In genomic region chr2:29186812-29187211, GRCh38 we compare ENCODE assay signal across 25 cellular contexts.
"Had no signal": no experiment of that assay in that cellular context is flagged by ENCODE, and none has a peak within 500 bp of the region (broad histone marks: within the 10 kb centered on the region; RNA-seq: fewer than 3 reads in every experiment).

No MANE protein-coding gene starts in this region.

- ATAC-seq: natural killer cell; psoas muscle; right cardiac atrium; right lobe of liver; stimulated activated effector memory CD8-positive, alpha-beta T cell treated with anti-CD3 and anti-CD28 coated beads, Interleukin-12 subunit alpha, Interleukin-12 subunit beta, amount 100 ng/mL, for 72 hours; stimulated activated naive B cell treated with anti-CD40 and anti-IgM and Interleukin-4, amounts not matched to agents 10 μg/mL and 1 μg/mL and 100 μg/mL, for 72 hours had no signal

- H3K27me3 ChIP-seq: neural progenitor cell, ovary, right lobe of liver, sigmoid colon, stomach, thyroid gland, tibial nerve, upper lobe of left lung, vagina had no signal

- H3K36me3 ChIP-seq: neural progenitor cell, ovary, right lobe of liver had no signal

- DNase-seq: natural killer cell; occipital lobe; ovary; posterior cingulate gyrus; psoas muscle; right cardiac atrium; right lobe of liver; sigmoid colon; small intestine; stimulated activated CD4-positive, alpha-beta T cell treated with anti-CD3 and anti-CD28 coated beads, Interleukin-15, amount 100 ng/mL, for 24 hours; stimulated activated CD4-positive, alpha-beta T cell treated with anti-CD3 and anti-CD28 coated beads, Interleukin-2, amount 100 ng/mL, for 24 hours; stimulated activated CD4-positive, alpha-beta T cell treated with anti-CD3 and anti-CD28 coated beads, Interleukin-2, amount 100 ng/mL, for 48 hours; stimulated activated CD4-positive, alpha-beta T cell treated with anti-CD3 and anti-CD28 coated beads, Interleukin-4, amount 100 ng/mL, for 24 hours; stimulated activated naive B cell treated with anti-CD40 and anti-IgM and Interleukin-4, amounts not matched to agents 10 μg/mL and 1 μg/mL and 100 μg/mL, for 72 hours; stimulated activated naive CD4-positive, alpha-beta T cell treated with Interleukin-2 at 50 U/mL for 16 hours; stomach; thyroid gland; trophoblast cell; upper lobe of left lung had no signal

- H3K27ac ChIP-seq: neural progenitor cell, ovary, parathyroid adenoma, psoas muscle, right lobe of liver, sigmoid colon, stomach, thoracic aorta, thyroid gland, tibial nerve, upper lobe of left lung, vagina had no signal

- H3K4me1 ChIP-seq: neural progenitor cell, parathyroid adenoma, psoas muscle, right lobe of liver, sigmoid colon, stomach, thyroid gland, tibial nerve, upper lobe of left lung, vagina had no signal

- H3K9ac ChIP-seq: neural progenitor cell, parathyroid adenoma had no signal

- H3K9me3 ChIP-seq: psoas muscle, right lobe of liver, sigmoid colon, stomach, thoracic aorta, thyroid gland, tibial nerve, upper lobe of left lung, vagina had no signal

- H3K4me3 ChIP-seq: neural progenitor cell, ovary, psoas muscle, right lobe of liver, sigmoid colon, stomach, thoracic aorta, thyroid gland, tibial nerve, upper lobe of left lung, vagina had no signal
